Comparison of ENCODE assay signal across 9 cellular contexts in genomic region chr10:46596542-46596941, GRCh38. TPM values are rescaled to one million over a fixed set of nuclear protein-coding genes. Genes with fewer than 3 reads are reported as not detected.
A peak's percentile ranks its signal among the peaks of the same experiment; 100 is the strongest.
DNase-seq lines count a peak whose midpoint lies in the region; ATAC-seq, FAIRE-seq and TF ChIP-seq lines count a peak whose summit lies in the region.
"Not testable (repeated sequence)": the region's sequence is repeated elsewhere in the genome, so short reads cannot be mapped to it uniquely, and the experiment has no call there.
"Had no signal": no experiment of that assay in that cellular context is flagged by ENCODE, and none has a peak within 500 bp of the region (broad histone marks: within the 10 kb centered on the region; RNA-seq: fewer than 3 reads in every experiment).

No MANE protein-coding gene starts in this region.

- not testable (repeated sequence) for H3K36me3 ChIP-seq in GM23338 (ENCODE audit: insufficient read depth); lower lobe of right lung; upper lobe of left lung

- not testable (repeated sequence) for TF ChIP-seq RAD21 in A549 (conservative IDR thresholded peaks at IDR 0.05 in 1 of 2, IDR thresholded peaks at IDR 0.05 in 1 of 2)

- H3F3A ChIP-seq in GM23338 (replicated peaks; ENCODE audit: low read depth): not testable (repeated sequence)

- CTCF ChIA-PET in A549 (lab: Yijun Ruan, JAX): not testable (repeated sequence)

- not testable (repeated sequence) for TF ChIP-seq CTCF in A549 (IDR thresholded peaks at IDR 0.05); GM23338 (conservative IDR thresholded peaks at IDR 0.05; ENCODE audit: low read depth in 2 of 2); chondrocyte (IDR thresholded peaks at IDR 0.05); fibroblast of the aortic adventitia (IDR thresholded peaks at IDR 0.05; ENCODE audit: insufficient read depth, low read length); lower lobe of right lung (IDR thresholded peaks at IDR 0.05); upper lobe of left lung (IDR thresholded peaks at IDR 0.05)

- H3K9me2 ChIP-seq in GM23338 (ENCODE audit: insufficient read depth): not testable (repeated sequence)

- POLR2A ChIA-PET in A549 (lab: Yijun Ruan, JAX): not testable (repeated sequence)

- H3K27me3 ChIP-seq in GM23338 (ENCODE audit: insufficient read depth); lower lobe of right lung (ENCODE audit: low read depth); upper lobe of left lung: not testable (repeated sequence)

- intact Hi-C loops in activated CD4-positive, alpha-beta T cell treated with anti-CD3 and anti-CD28 coated beads, Interleukin-2, amount 10 ng/mL, durations not matched to agents 24 days and 14 days (cut with micrococcal nuclease); left ventricle myocardium superior (cut with micrococcal nuclease); lower lobe of right lung (cut with DNase I): not testable (repeated sequence)

- not testable (repeated sequence) for H3K9me3 ChIP-seq in A549, lower lobe of right lung, upper lobe of left lung

- H3K4me1 ChIP-seq in A549; GM23338 (ENCODE audit: insufficient read depth); lower lobe of right lung; upper lobe of left lung: not testable (repeated sequence)

- peak overlapping the region; percentile 73 for H3K4me2 ChIP-seq in A549
- H3K4me2 ChIP-seq in GM23338: peak overlapping the region; percentile 45; the same call in 1 of the 2 replicates

- not testable (repeated sequence) for H3K36me3 Mint-ChIP-seq in GM23338 (ENCODE audit: low read depth); activated CD4-positive, alpha-beta T cell treated with anti-CD3 and anti-CD28 coated beads, Interleukin-2, amount 10 ng/mL, durations not matched to agents 24 days and 14 days (ENCODE audit: low read depth); chondrocyte (ENCODE audit: low read depth)

- FAIRE-seq in A549 (lab: Jason Lieb, UNC): not testable (repeated sequence)

- H3K27me3 Mint-ChIP-seq in GM23338 (ENCODE audit: insufficient read depth, low read depth, poor library complexity); activated CD4-positive, alpha-beta T cell treated with anti-CD3 and anti-CD28 coated beads, Interleukin-2, amount 10 ng/mL, durations not matched to agents 24 days and 14 days; chondrocyte (ENCODE audit: low read depth): not testable (repeated sequence)

- H4K20me1 ChIP-seq in GM23338 (replicated peaks; ENCODE audit: insufficient read depth): not testable (repeated sequence)

- not testable (repeated sequence) for DNase-seq in A549 (ENCODE audit: low read depth in 1 of 2, low spot score in 1 of 2); GM23338 (ENCODE audit: low spot score); chondrocyte (ENCODE audit: low spot score); lower lobe of right lung; upper lobe of left lung
- peak; percentile 62 for DNase-seq in activated CD4-positive, alpha-beta T cell treated with anti-CD3 and anti-CD28 coated beads, Interleukin-2, amount 10 ng/mL, durations not matched to agents 24 days and 14 days
- DNase-seq in fibroblast of the aortic adventitia (ENCODE audit: low read depth) (peak; percentile 35), left ventricle myocardium superior (peak; percentile 41)

- TF ChIP-seq EP300 in A549 (IDR thresholded peaks at IDR 0.05); upper lobe of left lung (IDR thresholded peaks at IDR 0.05): not testable (repeated sequence)

- not testable (repeated sequence) for H3K27ac Mint-ChIP-seq in GM23338; activated CD4-positive, alpha-beta T cell treated with anti-CD3 and anti-CD28 coated beads, Interleukin-2, amount 10 ng/mL, durations not matched to agents 24 days and 14 days; chondrocyte (ENCODE audit: unreplicated experiment)

- H3K4me3 ChIP-seq in A549 (peak overlapping the region; percentile 35), lower lobe of right lung (peak overlapping the region; percentile 42), upper lobe of left lung (peak overlapping the region in 2 of 4 donors; percentile 18 to 25)
- H3K4me3 ChIP-seq in GM23338; fibroblast of the aortic adventitia (ENCODE audit: low read depth, low read length): not testable (repeated sequence)

- not testable (repeated sequence) for H3K79me2 ChIP-seq in GM23338 (replicated peaks; ENCODE audit: insufficient read depth)

- 36% methylated on average over 2 of the region's 4 CpGs for WGBS in A549 (ENCODE audit: missing lambda C conversion rate)
- 5 to 10% methylated on average over 2 of the region's 4 CpGs for WGBS in upper lobe of left lung, 2 donors

- H3K27ac ChIP-seq in A549: peak overlapping the region; percentile 71 to 90
- H3K27ac ChIP-seq in GM23338 (ENCODE audit: low read depth): not testable (repeated sequence)
- peak overlapping the region; percentile 31 for H3K27ac ChIP-seq in lower lobe of right lung
- peak overlapping the region in 3 of 4 donors; percentile 24 to 64 (median 30) for H3K27ac ChIP-seq in upper lobe of left lung

- not testable (repeated sequence) for H2AFZ ChIP-seq in GM23338

- not testable (repeated sequence) for H3K4me1 Mint-ChIP-seq in GM23338; activated CD4-positive, alpha-beta T cell treated with anti-CD3 and anti-CD28 coated beads, Interleukin-2, amount 10 ng/mL, durations not matched to agents 24 days and 14 days; chondrocyte (ENCODE audit: low read depth)

- not testable (repeated sequence) for H3K9me3 Mint-ChIP-seq in GM23338; activated CD4-positive, alpha-beta T cell treated with anti-CD3 and anti-CD28 coated beads, Interleukin-2, amount 10 ng/mL, durations not matched to agents 24 days and 14 days; chondrocyte (ENCODE audit: low read depth)

- not testable (repeated sequence) for TF ChIP-seq POLR2A in A549 (IDR thresholded peaks at IDR 0.05; ENCODE audit: low read length); upper lobe of left lung (IDR thresholded peaks at IDR 0.05)

- not testable (repeated sequence) for ATAC-seq in A549, GM23338
- ATAC-seq in left ventricle myocardium superior: peak; percentile 15
- peak in 1 of 2 donors; percentile 11 for ATAC-seq in lower lobe of right lung
- ATAC-seq in upper lobe of left lung (ENCODE audit: low FRiP score in 2 of 2): peak; percentile 15 to 59

- H3K4me3 Mint-ChIP-seq in GM23338; activated CD4-positive, alpha-beta T cell treated with anti-CD3 and anti-CD28 coated beads, Interleukin-2, amount 10 ng/mL, durations not matched to agents 24 days and 14 days: not testable (repeated sequence)
- peak overlapping the region; percentile 53 for H3K4me3 Mint-ChIP-seq in chondrocyte (ENCODE audit: unreplicated experiment)

RNA-seq across cellular contexts. Expression of gene SYT15, which starts 17.6 kb away (rescaled TPM):
- 3.3 and 3.5 TPM in 2 replicates for polyA plus RNA-seq in A549 (2011; rRNA removed)
- polyA plus RNA-seq in A549 (2012; cell fraction: cytosol; rRNA removed): 3.5 and 4.3 TPM in 2 replicates
- polyA plus RNA-seq in A549 (2012; cell fraction: nucleus; rRNA removed): 4.5 and 4.8 TPM in 2 replicates
- polyA plus RNA-seq in A549 (2017; fragmentation: RNase III; extraction: RNeasy Plus Mini Kit Qiagen cat#74134 plus additional on column Dnase treatment): 2.8 to 3.6 TPM (median 3.2 TPM) in 3 replicates
- 4.1 and 5.5 TPM in 2 replicates for polyA minus RNA-seq in A549 (2011; rRNA and poly(A)+ RNA removed)
- 0.39 TPM in 1 of 2 replicates, not detected in the other for total RNA-seq in GM23338 (2014; rRNA removed; shearing (Covaris generic))
- 0.83 and 1.5 TPM in 2 replicates for polyA plus RNA-seq in GM23338 (2016; fragmentation: Nextera tagmentation; extraction: Ambion mirVana)
- 1.3 and 1.8 TPM in 2 replicates for total RNA-seq in activated CD4-positive, alpha-beta T cell treated with anti-CD3 and anti-CD28 coated beads, Interleukin-2, amount 10 ng/mL, durations not matched to agents 24 days and 14 days
- total RNA-seq in chondrocyte: 11.6 to 44.3 TPM (median 14.5 TPM) in 3 replicates
- under 0.01 and 0.41 TPM in 2 replicates for total RNA-seq in fibroblast of the aortic adventitia (ENCODE audit: low replicate concordance)
- 3.6 TPM for total RNA-seq in left ventricle myocardium superior
- total RNA-seq in lower lobe of right lung: 34.5 TPM
- 10 to 100 TPM; 11.6 to 52.4 (median 25.4) TPM for total RNA-seq in upper lobe of left lung

RNA-seq across cellular contexts. Expression of gene GPRIN2, which starts 40.1 kb away (rescaled TPM):
- polyA plus RNA-seq in A549 (2011; rRNA removed) (8.8 and 9.4 TPM in 2 replicates), A549 (2017; fragmentation: RNase III; extraction: RNeasy Plus Mini Kit Qiagen cat#74134 plus additional on column Dnase treatment) (25.8 to 29.9 TPM (median 28.6 TPM) in 3 replicates), GM23338 (2016; fragmentation: Nextera tagmentation; extraction: Ambion mirVana) (2.9 and 3.0 TPM in 2 replicates)
- 17.3 and 29.5 TPM in 2 replicates for polyA plus RNA-seq in A549 (2012; cell fraction: cytosol; rRNA removed)
- polyA plus RNA-seq in A549 (2012; cell fraction: nucleus; rRNA removed): 62.0 and 88.1 TPM in 2 replicates
- 14.3 and 17.6 TPM in 2 replicates for polyA minus RNA-seq in A549 (2011; rRNA and poly(A)+ RNA removed)
- 24.4 and 28.5 TPM in 2 replicates for total RNA-seq in GM23338 (2014; rRNA removed; shearing (Covaris generic))
- not detected in 2 replicates for total RNA-seq in activated CD4-positive, alpha-beta T cell treated with anti-CD3 and anti-CD28 coated beads, Interleukin-2, amount 10 ng/mL, durations not matched to agents 24 days and 14 days
- total RNA-seq in chondrocyte (5.4 to 12.3 TPM (median 5.7 TPM) in 3 replicates), fibroblast of the aortic adventitia (ENCODE audit: low replicate concordance) (not detected in 2 replicates), left ventricle myocardium superior (not detected), lower lobe of right lung (42.1 TPM), upper lobe of left lung (10 to 100 TPM; 39.8 to 91.0 (median 63.2) TPM)
- total RNA-seq: OCI-LY7 had no signal
